Comparison of ENCODE assay signal across 16 cellular contexts in genomic region chr16:88616320-88616719, GRCh38. TPM values are rescaled to one million over a fixed set of nuclear protein-coding genes. Genes with fewer than 3 reads are reported as not detected.
DNase-seq lines count a peak whose midpoint lies in the region; ATAC-seq and TF ChIP-seq lines count a peak whose summit lies in the region.
"Had no signal": no experiment of that assay in that cellular context is flagged by ENCODE, and none has a peak within 500 bp of the region (broad histone marks: within the 10 kb centered on the region; RNA-seq: fewer than 3 reads in every experiment).

No MANE protein-coding gene starts in this region.

- DNase-seq in Right ventricle myocardium superior (no peak), Right ventricle myocardium inferior (ENCODE audit: missing footprints) (no peak), Peyer's patch (peak in 2 of 3 donors; percentile 84 to 86), left lung (peak; percentile 85 to 92), upper lobe of right lung (peak; percentile 93), MM.1S (no peak)
- no peak for DNase-seq in activated T-helper 1 cell treated with anti-CD3 and anti-CD28 coated beads, Interleukin-12 subunit alpha, Interleukin-12 subunit beta, Interleukin-2, Interleukin-4 antibody, amounts not matched to agents 30 ng/mL and 10 ng/mL and 1 ng/mL, durations not matched to agents 14 hours and 24 hours and 36 hours (ENCODE audit: low spot score)
- DNase-seq: activated naive CD8-positive, alpha-beta T cell treated with anti-CD3 and anti-CD28 coated beads, Interleukin-2, amount 10 ng/mL, durations not matched to agents 7 days and 5 days; AML-193; gastrocnemius medialis; islet precursor cell; Kasumi-1; NCI-H2107; nucleus accumbens had no signal

- H3K27me3 ChIP-seq in Peyer's patch (no peaks in the 10 kb centered on the region), left lung (no peaks in the 10 kb centered on the region), upper lobe of right lung (no peaks in the 10 kb centered on the region), MM.1S (replicated peaks; ENCODE audit: insufficient read depth, low read length) (no peaks in the 10 kb centered on the region)
- H3K27me3 ChIP-seq: gastrocnemius medialis had no signal

- no peak overlapping the region for H3K4me2 ChIP-seq in MM.1S (ENCODE audit: low read depth, low read length)

- no peaks in the 10 kb centered on the region for H4K20me1 ChIP-seq in MM.1S (ENCODE audit: insufficient read depth, low read length)

- H3F3A ChIP-seq in MM.1S (ENCODE audit: insufficient read depth, low read length), result no peaks in the 10 kb centered on the region

- no peak overlapping the region for H3K27ac Mint-ChIP-seq in activated T-helper 1 cell treated with anti-CD3 and anti-CD28 coated beads, Interleukin-12 subunit alpha, Interleukin-12 subunit beta, Interleukin-2, Interleukin-4 antibody, amounts not matched to agents 30 ng/mL and 10 ng/mL and 1 ng/mL, durations not matched to agents 14 hours and 24 hours and 36 hours
- H3K27ac Mint-ChIP-seq: activated naive CD8-positive, alpha-beta T cell treated with anti-CD3 and anti-CD28 coated beads, Interleukin-2, amount 10 ng/mL, durations not matched to agents 7 days and 5 days; dendritic cell treated with granulocyte-macrophage colony-stimulating factor and Interleukin-4, amounts not matched to agents 40 ng/mL and 50 ng/mL, for 4 days had no signal

- no peak overlapping the region for H2AFZ ChIP-seq in MM.1S (ENCODE audit: low read length)

- TF ChIP-seq CTCF in Peyer's patch (IDR thresholded peaks at IDR 0.05) (no peak), left lung (IDR thresholded peaks at IDR 0.05) (no peak), upper lobe of right lung (IDR thresholded peaks at IDR 0.05) (no peak), MM.1S (IDR thresholded peaks at IDR 0.05; ENCODE audit: low read length) (no peak)

- no peak overlapping the region for H3K4me3 Mint-ChIP-seq in activated T-helper 1 cell treated with anti-CD3 and anti-CD28 coated beads, Interleukin-12 subunit alpha, Interleukin-12 subunit beta, Interleukin-2, Interleukin-4 antibody, amounts not matched to agents 30 ng/mL and 10 ng/mL and 1 ng/mL, durations not matched to agents 14 hours and 24 hours and 36 hours
- H3K4me3 Mint-ChIP-seq: activated naive CD8-positive, alpha-beta T cell treated with anti-CD3 and anti-CD28 coated beads, Interleukin-2, amount 10 ng/mL, durations not matched to agents 7 days and 5 days; dendritic cell treated with granulocyte-macrophage colony-stimulating factor and Interleukin-4, amounts not matched to agents 40 ng/mL and 50 ng/mL, for 4 days had no signal

- H3K9ac ChIP-seq in MM.1S (ENCODE audit: low read length), result no peak overlapping the region

- H3K4me1 Mint-ChIP-seq in activated T-helper 1 cell treated with anti-CD3 and anti-CD28 coated beads, Interleukin-12 subunit alpha, Interleukin-12 subunit beta, Interleukin-2, Interleukin-4 antibody, amounts not matched to agents 30 ng/mL and 10 ng/mL and 1 ng/mL, durations not matched to agents 14 hours and 24 hours and 36 hours (ENCODE audit: low read depth), result peaks cover 33% of the 10 kb centered on the region

- H3K79me2 ChIP-seq in MM.1S (ENCODE audit: low read length), result peaks cover 11% of the 10 kb centered on the region; the same call in 1 of the 2 replicates

- no peaks in the 10 kb centered on the region for H3K27me3 Mint-ChIP-seq in activated T-helper 1 cell treated with anti-CD3 and anti-CD28 coated beads, Interleukin-12 subunit alpha, Interleukin-12 subunit beta, Interleukin-2, Interleukin-4 antibody, amounts not matched to agents 30 ng/mL and 10 ng/mL and 1 ng/mL, durations not matched to agents 14 hours and 24 hours and 36 hours (ENCODE audit: insufficient read depth)
- H3K27me3 Mint-ChIP-seq: activated naive CD8-positive, alpha-beta T cell treated with anti-CD3 and anti-CD28 coated beads, Interleukin-2, amount 10 ng/mL, durations not matched to agents 7 days and 5 days; dendritic cell treated with granulocyte-macrophage colony-stimulating factor and Interleukin-4, amounts not matched to agents 40 ng/mL and 50 ng/mL, for 4 days had no signal

- intact Hi-C loops in Right ventricle myocardium superior (cut with DNase I), result no loop called here
- intact Hi-C loops in Right ventricle myocardium inferior (cut with DNase I), result no loop called here
- intact Hi-C loops in left lung (cut with DNase I), result no loop called here
- intact Hi-C loops in upper lobe of right lung (cut with DNase I), result no loop called here
- intact Hi-C loops in activated T-helper 1 cell treated with anti-CD3 and anti-CD28 coated beads, Interleukin-12 subunit alpha, Interleukin-12 subunit beta, Interleukin-2, Interleukin-4 antibody, amounts not matched to agents 30 ng/mL and 10 ng/mL and 1 ng/mL, durations not matched to agents 14 hours and 24 hours and 36 hours (cut with micrococcal nuclease), result no loop called here

- no peak for TF ChIP-seq POLR2A in Peyer's patch (IDR thresholded peaks at IDR 0.05)

- H3K36me3 Mint-ChIP-seq in activated T-helper 1 cell treated with anti-CD3 and anti-CD28 coated beads, Interleukin-12 subunit alpha, Interleukin-12 subunit beta, Interleukin-2, Interleukin-4 antibody, amounts not matched to agents 30 ng/mL and 10 ng/mL and 1 ng/mL, durations not matched to agents 14 hours and 24 hours and 36 hours (ENCODE audit: low read depth), result peaks cover 12% of the 10 kb centered on the region

- H3K9me3 Mint-ChIP-seq in activated T-helper 1 cell treated with anti-CD3 and anti-CD28 coated beads, Interleukin-12 subunit alpha, Interleukin-12 subunit beta, Interleukin-2, Interleukin-4 antibody, amounts not matched to agents 30 ng/mL and 10 ng/mL and 1 ng/mL, durations not matched to agents 14 hours and 24 hours and 36 hours, result no peaks in the 10 kb centered on the region
- H3K9me3 Mint-ChIP-seq: activated naive CD8-positive, alpha-beta T cell treated with anti-CD3 and anti-CD28 coated beads, Interleukin-2, amount 10 ng/mL, durations not matched to agents 7 days and 5 days; dendritic cell treated with granulocyte-macrophage colony-stimulating factor and Interleukin-4, amounts not matched to agents 40 ng/mL and 50 ng/mL, for 4 days had no signal

- H3K9me3 ChIP-seq in Peyer's patch, result no peaks in the 10 kb centered on the region
- no peaks in the 10 kb centered on the region for H3K9me3 ChIP-seq in left lung
- no peaks in the 10 kb centered on the region for H3K9me3 ChIP-seq in upper lobe of right lung
- H3K9me3 ChIP-seq in MM.1S (replicated peaks; ENCODE audit: insufficient read depth, low read length), result no peaks in the 10 kb centered on the region
- H3K9me3 ChIP-seq: gastrocnemius medialis had no signal

- H3K4me3 ChIP-seq in Peyer's patch, result no peak overlapping the region
- H3K4me3 ChIP-seq in left lung, result no peak overlapping the region
- H3K4me3 ChIP-seq in upper lobe of right lung, result no peak overlapping the region
- H3K4me3 ChIP-seq in MM.1S (ENCODE audit: low read length), result no peak overlapping the region
- H3K4me3 ChIP-seq: gastrocnemius medialis had no signal

- peak; percentile 10 for ATAC-seq in Right ventricle myocardium superior (ENCODE audit: poor library complexity)
- no peak for ATAC-seq in Right ventricle myocardium inferior
- peak; percentile 92 for ATAC-seq in left lung
- ATAC-seq in upper lobe of right lung, result peak; percentile 87
- no peak for ATAC-seq in HG03025 (IDR thresholded peaks at IDR 0.05; ENCODE audit: low FRiP score, unreplicated experiment)
- ATAC-seq: gastrocnemius medialis had no signal

- peaks cover 0 to 17% (median 0%) of the 10 kb centered on the region in 3 donors for H3K36me3 ChIP-seq in Peyer's patch
- H3K36me3 ChIP-seq in left lung, result peaks cover 0 to 78% of the 10 kb centered on the region in 2 donors
- peaks cover 35% of the 10 kb centered on the region for H3K36me3 ChIP-seq in upper lobe of right lung
- H3K36me3 ChIP-seq in MM.1S (replicated peaks; ENCODE audit: insufficient read depth, low read length), result no peaks in the 10 kb centered on the region

- H3K9me2 ChIP-seq in MM.1S (replicated peaks; ENCODE audit: insufficient read depth, low read length), result no peaks in the 10 kb centered on the region

- H3K27ac ChIP-seq in Peyer's patch, result peak overlapping the region in 2 of 4 donors; percentile 19 to 55
- no peak overlapping the region for H3K27ac ChIP-seq in left lung
- no peak overlapping the region for H3K27ac ChIP-seq in upper lobe of right lung
- no peak overlapping the region for H3K27ac ChIP-seq in MM.1S (ENCODE audit: low read length)
- H3K27ac ChIP-seq: gastrocnemius medialis had no signal

- H3K4me1 ChIP-seq in Peyer's patch, result peaks cover 0 to 42% (median 5%) of the 10 kb centered on the region in 4 donors
- H3K4me1 ChIP-seq in left lung, result peaks cover 6 to 22% of the 10 kb centered on the region in 2 donors
- no peaks in the 10 kb centered on the region for H3K4me1 ChIP-seq in upper lobe of right lung
- no peaks in the 10 kb centered on the region for H3K4me1 ChIP-seq in MM.1S (ENCODE audit: low read length)

RNA-seq across cellular contexts. Expression of gene IL17C, which starts 22.1 kb away (rescaled TPM):
- total RNA-seq in Right ventricle myocardium superior (not detected), Right ventricle myocardium inferior (not detected), Peyer's patch (not detected), left lung (not detected), upper lobe of right lung (not detected)
- not detected in 2 replicates for total RNA-seq in activated T-helper 1 cell treated with anti-CD3 and anti-CD28 coated beads, Interleukin-12 subunit alpha, Interleukin-12 subunit beta, Interleukin-2, Interleukin-4 antibody, amounts not matched to agents 30 ng/mL and 10 ng/mL and 1 ng/mL, durations not matched to agents 14 hours and 24 hours and 36 hours
- total RNA-seq: gastrocnemius medialis had no signal

RNA-seq across cellular contexts. Expression of gene CYBA, which starts 34.5 kb away (rescaled TPM):
- total RNA-seq in Right ventricle myocardium superior (53.7 TPM), Right ventricle myocardium inferior (63.7 TPM), Peyer's patch (100 to 1,000 TPM; 131 to 162 (median 141) TPM), left lung (100 to 1,000 TPM; 243 to 396 TPM), upper lobe of right lung (257 TPM)
- total RNA-seq in activated T-helper 1 cell treated with anti-CD3 and anti-CD28 coated beads, Interleukin-12 subunit alpha, Interleukin-12 subunit beta, Interleukin-2, Interleukin-4 antibody, amounts not matched to agents 30 ng/mL and 10 ng/mL and 1 ng/mL, durations not matched to agents 14 hours and 24 hours and 36 hours, result 218 and 219 TPM in 2 replicates

RNA-seq across cellular contexts. Expression of gene ZC3H18, which starts 46.1 kb away (rescaled TPM):
- total RNA-seq in Right ventricle myocardium superior (23.5 TPM), Right ventricle myocardium inferior (23.9 TPM), Peyer's patch (10 to 100 TPM; 22.8 to 47.0 (median 32.9) TPM), left lung (10 to 100 TPM; 37.1 to 48.2 TPM), upper lobe of right lung (44.5 TPM)
- 115 and 116 TPM in 2 replicates for total RNA-seq in activated T-helper 1 cell treated with anti-CD3 and anti-CD28 coated beads, Interleukin-12 subunit alpha, Interleukin-12 subunit beta, Interleukin-2, Interleukin-4 antibody, amounts not matched to agents 30 ng/mL and 10 ng/mL and 1 ng/mL, durations not matched to agents 14 hours and 24 hours and 36 hours

RNA-seq across cellular contexts. Expression of gene MVD, which starts 46.6 kb away (rescaled TPM):
- total RNA-seq in Right ventricle myocardium superior (21.9 TPM), Right ventricle myocardium inferior (24.0 TPM), Peyer's patch (100 to 1,000 TPM in 1 of 4 donors, 10 to 100 TPM in 3; 36.8 to 107 (median 60.6) TPM), left lung (100 to 1,000 TPM in 1 of 2 donors, 10 to 100 TPM in 1; 66.3 to 154 TPM), upper lobe of right lung (104 TPM)
- total RNA-seq in activated T-helper 1 cell treated with anti-CD3 and anti-CD28 coated beads, Interleukin-12 subunit alpha, Interleukin-12 subunit beta, Interleukin-2, Interleukin-4 antibody, amounts not matched to agents 30 ng/mL and 10 ng/mL and 1 ng/mL, durations not matched to agents 14 hours and 24 hours and 36 hours, result 88.8 and 90.0 TPM in 2 replicates

Comparison
In these comparisons a context has a peak if more than half of its experiments do, and no peak if none do; other contexts are left out.
1. ATAC-seq: peak in Right ventricle myocardium superior (single experiment), left lung (single experiment) and upper lobe of right lung (single experiment); none in Right ventricle myocardium inferior (single experiment) and HG03025 (single experiment).
2. DNase-seq: peak in Peyer's patch (2 of 3), left lung (2 of 2) and upper lobe of right lung (single experiment); none in Right ventricle myocardium superior (single experiment), Right ventricle myocardium inferior (single experiment), activated T-helper 1 cell treated with anti-CD3 and anti-CD28 coated beads, Interleukin-12 subunit alpha, Interleukin-12 subunit beta, Interleukin-2, Interleukin-4 antibody, amounts not matched to agents 30 ng/mL and 10 ng/mL and 1 ng/mL, durations not matched to agents 14 hours and 24 hours and 36 hours (single experiment) and MM.1S (single experiment).